In the genomic region with DNA sequence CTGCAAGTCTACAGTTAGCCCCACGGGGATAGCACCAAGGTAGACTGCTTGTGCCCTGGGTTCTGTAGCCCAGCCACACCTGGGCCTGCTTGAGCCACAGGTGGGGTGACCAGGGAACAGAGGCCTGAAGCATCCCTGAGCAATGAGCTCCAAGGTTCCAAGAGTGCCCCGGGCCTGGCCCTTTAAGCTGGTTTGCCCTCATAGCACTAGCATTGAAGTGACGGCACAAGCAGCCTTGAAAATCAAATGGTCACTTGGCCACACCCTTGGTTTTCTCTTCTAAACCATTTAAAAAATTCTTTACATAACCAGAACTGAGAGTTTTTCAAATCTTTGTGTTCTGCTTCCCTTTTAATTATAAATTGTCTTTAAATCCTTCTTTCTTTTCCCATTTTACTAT, we compare ENCODE assay signal across 18 cellular contexts.
"Had no signal": no experiment of that assay in that cellular context is flagged by ENCODE, and none has a peak within 500 bp of the region (broad histone marks: within the 10 kb centered on the region; RNA-seq: fewer than 3 reads in every experiment).

No MANE protein-coding gene starts in this region.

- H3K36me3 Mint-ChIP-seq: natural killer cell had no signal

- H3K4me2 ChIP-seq: neural progenitor cell had no signal

- H3K27me3 Mint-ChIP-seq: central memory CD8-positive, alpha-beta T cell; progenitor cell of endocrine pancreas had no signal

- DNase-seq: cortex of kidney; dorsolateral prefrontal cortex; effector CD8-positive, alpha-beta T cell; heart left ventricle; hippocampal formation; kidney glomerular epithelial cell; mucosa of descending colon; natural killer cell; occipital lobe; pancreas; stimulated activated CD4-positive, alpha-beta T cell treated with anti-CD3 and anti-CD28 coated beads, Interleukin-12 subunit alpha, Interleukin-12 subunit beta, amount 100 ng/mL, for 4 hours; stimulated activated naive CD8-positive, alpha-beta T cell treated with anti-CD3 and anti-CD28 coated beads, Interleukin-15, Interleukin-2, amounts not matched to agents 100 U/mL and 50 U/mL, for 24 hours had no signal

- H3K27ac ChIP-seq: dorsolateral prefrontal cortex, heart left ventricle, neural progenitor cell, pancreas, tibial nerve had no signal

- H3K4me1 Mint-ChIP-seq: central memory CD8-positive, alpha-beta T cell; natural killer cell had no signal

- H2AFZ ChIP-seq: neural progenitor cell had no signal

- H3K4me1 ChIP-seq: heart left ventricle, pancreas, tibial nerve had no signal

- H3K4me3 Mint-ChIP-seq: central memory CD8-positive, alpha-beta T cell; natural killer cell; neural progenitor cell had no signal

- H3K36me3 ChIP-seq: heart left ventricle, neural progenitor cell, pancreas had no signal

- H3K27me3 ChIP-seq: dorsolateral prefrontal cortex, heart left ventricle, neural progenitor cell, pancreas, tibial nerve had no signal

- H3K27ac Mint-ChIP-seq: natural killer cell, progenitor cell of endocrine pancreas had no signal

- ATAC-seq: heart left ventricle; mucosa of descending colon; natural killer cell; sciatic nerve; stimulated activated naive CD8-positive, alpha-beta T cell treated with anti-CD3 and anti-CD28 coated beads, Interleukin-15, Interleukin-2, amounts not matched to agents 100 U/mL and 50 U/mL, for 24 hours had no signal

- H3K9me3 ChIP-seq: heart left ventricle, mucosa of descending colon, pancreas, tibial nerve had no signal

- H3K9ac ChIP-seq: neural progenitor cell had no signal

- H3K4me3 ChIP-seq: dorsolateral prefrontal cortex, heart left ventricle, mucosa of descending colon, neural progenitor cell, pancreas, skin epidermis, tibial nerve had no signal
